In the genomic region with DNA sequence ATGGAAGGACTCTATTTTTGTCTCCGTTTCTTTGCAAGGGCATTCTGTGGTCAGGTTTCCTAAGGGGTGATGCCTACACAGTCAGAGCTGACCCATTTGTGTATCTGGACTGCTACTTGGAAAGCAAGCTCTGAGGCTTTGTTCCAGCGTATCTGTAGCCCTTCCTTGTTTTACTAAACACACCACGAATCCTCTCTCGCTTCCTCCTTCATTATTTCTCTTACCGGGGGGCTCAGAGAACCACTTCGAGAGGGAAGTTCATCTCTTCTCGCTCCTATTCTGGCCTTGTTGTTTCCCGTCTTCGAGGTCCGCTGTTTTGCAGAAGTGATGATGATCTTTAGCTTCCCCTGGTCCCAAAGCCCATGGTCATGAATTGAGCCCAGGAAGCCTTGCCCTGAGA, we compare ENCODE assay signal across 18 cellular contexts.
"Had no signal": no experiment of that assay in that cellular context is flagged by ENCODE, and none has a peak within 500 bp of the region (broad histone marks: within the 10 kb centered on the region; RNA-seq: fewer than 3 reads in every experiment).

No MANE protein-coding gene starts in this region.

- H3K27ac ChIP-seq: body of pancreas, epithelial cell of prostate, parathyroid adenoma, spleen, suprapubic skin had no signal

- H3K36me3 ChIP-seq: spleen, suprapubic skin, upper lobe of left lung had no signal

- H3K9me3 ChIP-seq: body of pancreas, spleen, suprapubic skin, upper lobe of left lung had no signal

- H3K4me3 ChIP-seq: body of pancreas, spleen, suprapubic skin, upper lobe of left lung had no signal

- H3K4me1 ChIP-seq: body of pancreas, parathyroid adenoma, spleen, suprapubic skin, upper lobe of left lung had no signal

- DNase-seq: activated CD4-positive, alpha-beta T cell treated with anti-CD3 and anti-CD28 coated beads for 1 hour; activated CD4-positive, alpha-beta T cell treated with anti-CD3 and anti-CD28 coated beads, Interleukin-2, amount 50 U/mL, for 48 hours; activated CD8-positive, alpha-beta memory T cell treated with anti-CD3 and anti-CD28 coated beads, Interleukin-2, amount 10 ng/mL, durations not matched to agents 7 days and 5 days; activated effector memory CD4-positive, alpha-beta T cell treated with Interleukin-2 at 50 U/mL for 16 hours; activated T-cell treated with anti-CD3 and anti-CD28 coated beads, Interleukin-2, amount 50 U/mL, for 24 hours; amniotic stem cell; effector memory CD4-positive, alpha-beta T cell; mesendoderm; right cardiac atrium; spleen; stimulated activated CD4-positive, alpha-beta T cell treated with anti-CD3 and anti-CD28 coated beads, Interleukin-1b, Interleukin-23, amount 100 ng/mL, for 48 hours; stimulated activated naive CD4-positive, alpha-beta T cell treated with Interleukin-2 at 50 U/mL for 16 hours; SW 1271 had no signal

- ATAC-seq: activated CD8-positive, alpha-beta memory T cell treated with anti-CD3 and anti-CD28 coated beads, Interleukin-2, amount 10 ng/mL, durations not matched to agents 7 days and 5 days; body of pancreas had no signal

- H3K27me3 ChIP-seq: body of pancreas, spleen, suprapubic skin, upper lobe of left lung had no signal
